1 cellular context compared by ENCODE assay signal in genomic region chr1:145916745-145917144, GRCh38.
TF ChIP-seq lines count a peak whose summit lies in the region.

No MANE protein-coding gene starts in this region.

TF ChIP-seq in GM12891, 5 proteins besides CTCF, POLR2A, EP300 and RAD21:
- TF ChIP-seq PAX5 (IDR thresholded peaks at IDR 0.05; ENCODE audit: insufficient read depth, low read length, severe bottlenecking) (no peak), TAF1 (IDR thresholded peaks at IDR 0.05; ENCODE audit: low read depth, low read length) (no peak), POU2F2 (IDR thresholded peaks at IDR 0.05; ENCODE audit: low read depth, low read length) (no peak), SPI1 (IDR thresholded peaks at IDR 0.05; ENCODE audit: low read depth, low read length) (no peak), POLR2AphosphoS5 (IDR thresholded peaks at IDR 0.05; ENCODE audit: low read depth, low read length) (no peak)
